In the genomic region with DNA sequence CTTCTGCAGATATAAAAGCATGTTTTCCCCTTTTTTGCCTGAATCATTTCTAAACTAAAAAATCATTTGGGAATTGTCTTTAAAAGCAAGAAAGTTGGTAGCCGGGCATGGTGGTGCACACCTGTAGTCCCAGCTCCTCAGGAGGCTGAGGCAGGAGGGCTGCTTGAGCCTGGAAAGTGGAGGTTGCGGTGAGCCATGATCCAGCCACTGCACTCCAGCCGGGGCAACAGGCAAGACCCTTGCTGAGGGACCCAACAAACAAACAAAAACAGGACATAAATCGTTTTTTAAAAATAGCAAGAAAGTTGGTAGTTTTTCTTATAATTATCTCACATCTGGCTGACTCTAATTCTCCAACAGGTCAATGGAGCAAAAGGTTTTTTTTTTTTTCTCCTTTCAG, we compare ENCODE assay signal across 23 cellular contexts. TPM values are rescaled to one million over a fixed set of nuclear protein-coding genes. Genes with fewer than 3 reads are reported as not detected.
DNase-seq lines count a peak whose midpoint lies in the region; ATAC-seq, FAIRE-seq and TF ChIP-seq lines count a peak whose summit lies in the region.
"Had no signal": no experiment of that assay in that cellular context is flagged by ENCODE, and none has a peak within 500 bp of the region (broad histone marks: within the 10 kb centered on the region; RNA-seq: fewer than 3 reads in every experiment).

No MANE protein-coding gene starts in this region.

- intact Hi-C loops in gastrocnemius medialis (cut with DNase I; ENCODE audit: low total_unique reads) = loop anchor here (2.0 to 10.0 kb wide), 2 partner anchors 55 to 1587 kb away; no protein-coding TSS in a partner anchor
- intact Hi-C loops in Caco-2 (cut with micrococcal nuclease; ENCODE audit: unreplicated experiment) = no loop called here

- H4K20me1 ChIP-seq in keratinocyte (ENCODE audit: control insufficient read depth, extremely low read depth, insufficient read depth, low read length) = no peaks in the 10 kb centered on the region

- POLR2A ChIA-PET in Caco-2 (lab: Charles Lee) = interaction anchor here (0.6 kb wide), 1 partner anchor 248 kb away, joined by 3 read pairs; no protein-coding TSS in a partner anchor

- TF ChIP-seq POLR2A in gastrocnemius medialis (IDR thresholded peaks at IDR 0.05) (no peak), upper lobe of left lung (IDR thresholded peaks at IDR 0.05) (no peak)

- peaks cover 50% of the 10 kb centered on the region for H3K79me2 ChIP-seq in keratinocyte (ENCODE audit: control insufficient read depth, insufficient read depth, low read length)

- no peak overlapping the region for H2AFZ ChIP-seq in keratinocyte (ENCODE audit: control insufficient read depth, low read length)

- no peaks in the 10 kb centered on the region for H3K27me3 ChIP-seq in keratinocyte (ENCODE audit: control insufficient read depth, extremely low read depth, insufficient read depth, low read length)
- no peaks in the 10 kb centered on the region for H3K27me3 ChIP-seq in gastrocnemius medialis
- no peaks in the 10 kb centered on the region for H3K27me3 ChIP-seq in Caco-2 (replicated peaks; ENCODE audit: control insufficient read depth, insufficient read depth, low read length)
- H3K27me3 ChIP-seq in upper lobe of left lung = no peaks in the 10 kb centered on the region
- H3K27me3 ChIP-seq: uterus had no signal

- no peak for TF ChIP-seq EP300 in upper lobe of left lung (IDR thresholded peaks at IDR 0.05)

- no peak for DNase-seq in T-helper 2 cell treated with Interferon-gamma antibody and Interleukin-4, amounts not matched to agents 5 μg/mL and 100 μg/mL, for 36 hours (ENCODE audit: low spot score)
- DNase-seq in T-helper 2 cell = no peak
- DNase-seq in keratinocyte (ENCODE audit: low read depth, low spot score) = no peak
- no peak for DNase-seq in gastrocnemius medialis
- no peak for DNase-seq in Caco-2
- DNase-seq in upper lobe of left lung = no peak
- DNase-seq: 8988T; activated CD4-positive, alpha-beta T cell treated with anti-CD3 and anti-CD28 coated beads, Interleukin-2, amount 50 U/mL, for 4 hours; activated gamma-delta T cell; caudate nucleus; erythroblast; NCI-H1417 treated with DMSO at 0.1 percent for 48 hours; NCI-H526; stimulated activated CD4-positive, alpha-beta T cell treated with anti-CD3 and anti-CD28 coated beads, Interleukin-4, amount 100 ng/mL, for 1 hour; stimulated activated naive CD8-positive, alpha-beta T cell treated with anti-CD3 and anti-CD28 coated beads, Interleukin-15, Interleukin-2, amounts not matched to agents 100 U/mL and 50 U/mL, for 24 hours; uterus had no signal

- in situ Hi-C loops in gastrocnemius medialis (cut with MboI; ENCODE audit: low sequenced_read_pairs in 4 of 4) = no loop called here

- FAIRE-seq in keratinocyte (lab: Jason Lieb, UNC) = no peak
- FAIRE-seq: frontal cortex had no signal

- ATAC-seq in gastrocnemius medialis (no peak), GM19351 (IDR thresholded peaks at IDR 0.05; ENCODE audit: unreplicated experiment) (no peak), upper lobe of left lung (ENCODE audit: low FRiP score in 2 of 2) (no peak)
- ATAC-seq: Right ventricle myocardium inferior; stimulated activated naive CD8-positive, alpha-beta T cell treated with anti-CD3 and anti-CD28 coated beads, Interleukin-15, Interleukin-2, amounts not matched to agents 100 U/mL and 50 U/mL, for 24 hours had no signal

- peak overlapping the region; percentile 25 for H3K4me2 ChIP-seq in keratinocyte (ENCODE audit: control insufficient read depth, extremely low read depth, insufficient read depth, low read depth, low read length)

- dilution Hi-C loops in keratinocyte (cut with MboI; ENCODE audit: extremely low pct_ligation_motif_present, low sequenced_read_pairs) = no loop called here

- H3K9me3 ChIP-seq in keratinocyte (ENCODE audit: control insufficient read depth, low read depth, low read length) (no peaks in the 10 kb centered on the region), gastrocnemius medialis (no peaks in the 10 kb centered on the region), Caco-2 (peaks cover 6% of the 10 kb centered on the region; the same call in 1 of the 2 replicates), upper lobe of left lung (no peaks in the 10 kb centered on the region)
- H3K9me3 ChIP-seq: prostate gland, uterus had no signal

- CTCF ChIA-PET in Caco-2 (lab: Charles Lee) = no interaction called here

- H3K4me1 ChIP-seq in keratinocyte (ENCODE audit: control insufficient read depth, extremely low read depth, insufficient read depth, low read length) (peaks cover 10% of the 10 kb centered on the region), gastrocnemius medialis (peaks cover 36 to 41% of the 10 kb centered on the region in 2 donors), Caco-2 (peaks cover 15% of the 10 kb centered on the region), upper lobe of left lung (peaks cover 26 to 44% (median 32%) of the 10 kb centered on the region in 4 donors)
- H3K4me1 ChIP-seq: prostate gland had no signal

- no peak overlapping the region for H3K27ac Mint-ChIP-seq in T-helper 2 cell treated with Interferon-gamma antibody and Interleukin-4, amounts not matched to agents 5 μg/mL and 100 μg/mL, for 36 hours
- H3K27ac Mint-ChIP-seq in Caco-2 (ENCODE audit: unreplicated experiment) = no peak overlapping the region
- H3K27ac Mint-ChIP-seq: B cell had no signal

- H3K27ac ChIP-seq in VCaP = peak overlapping the region; percentile 90
- H3K27ac ChIP-seq in keratinocyte (ENCODE audit: control insufficient read depth, insufficient read depth, low read length) = no peak overlapping the region
- peak overlapping the region; percentile 95 to 98 (median 97) for H3K27ac ChIP-seq in gastrocnemius medialis
- H3K27ac ChIP-seq in upper lobe of left lung = no peak overlapping the region

- no peaks in the 10 kb centered on the region for H3K9me1 ChIP-seq in keratinocyte (ENCODE audit: control insufficient read depth, extremely low read depth, insufficient read depth, low read length)

- H3K36me3 ChIP-seq in keratinocyte (ENCODE audit: control insufficient read depth in 2 of 2, extremely low read depth in 1 of 2, insufficient read depth in 2 of 2, low read length in 2 of 2) (peaks cover 2 to 4% of the 10 kb centered on the region in 2 experiments), gastrocnemius medialis (no peaks in the 10 kb centered on the region), Caco-2 (ENCODE audit: control insufficient read depth, insufficient read depth, low read length) (no peaks in the 10 kb centered on the region; the same call in 1 of the 2 replicates), upper lobe of left lung (no peaks in the 10 kb centered on the region)
- H3K36me3 ChIP-seq: prostate gland, uterus had no signal

- no peak overlapping the region for H3K9ac ChIP-seq in keratinocyte (ENCODE audit: control insufficient read depth, extremely low read depth, insufficient read depth, low read length)

- 88 to 90% methylated on average over 4 of the region's 4 CpGs for WGBS in upper lobe of left lung, 2 donors

- H3K36me3 Mint-ChIP-seq in T-helper 2 cell treated with Interferon-gamma antibody and Interleukin-4, amounts not matched to agents 5 μg/mL and 100 μg/mL, for 36 hours (ENCODE audit: low read depth) = peaks cover 16% of the 10 kb centered on the region
- peaks cover 26% of the 10 kb centered on the region for H3K36me3 Mint-ChIP-seq in Caco-2 (ENCODE audit: insufficient read depth, unreplicated experiment)

- TF ChIP-seq CTCF in VCaP (conservative IDR thresholded peaks at IDR 0.05) (no peak), keratinocyte (optimal IDR thresholded peaks at IDR 0.05 in 1 of 3, IDR thresholded peaks at IDR 0.05 in 1 of 3, conservative IDR thresholded peaks at IDR 0.05 in 1 of 3; ENCODE audit: extremely low read depth in 1 of 3, insufficient read depth in 2 of 3, low read length in 3 of 3) (no peak), gastrocnemius medialis (IDR thresholded peaks at IDR 0.05 in 4 of 5, conservative IDR thresholded peaks at IDR 0.05 in 1 of 5) (no peak), Caco-2 (IDR thresholded peaks at IDR 0.05; ENCODE audit: insufficient read depth in 1 of 2, low read depth in 1 of 2, low read length in 1 of 2, severe bottlenecking in 1 of 2, unreplicated experiment in 1 of 2) (no peak), upper lobe of left lung (IDR thresholded peaks at IDR 0.05) (no peak)

- peaks cover 15% of the 10 kb centered on the region for H3K27me3 Mint-ChIP-seq in T-helper 2 cell treated with Interferon-gamma antibody and Interleukin-4, amounts not matched to agents 5 μg/mL and 100 μg/mL, for 36 hours (ENCODE audit: low read depth)
- H3K27me3 Mint-ChIP-seq in Caco-2 (ENCODE audit: insufficient read depth, unreplicated experiment) = no peaks in the 10 kb centered on the region

- H3K4me3 ChIP-seq in keratinocyte (ENCODE audit: control insufficient read depth in 2 of 3, extremely low read depth in 1 of 3, insufficient read depth in 2 of 3, low read depth in 1 of 3, low read length in 3 of 3) (no peak overlapping the region), gastrocnemius medialis (no peak overlapping the region), Caco-2 (ENCODE audit: low read depth, low read length) (no peak overlapping the region), upper lobe of left lung (no peak overlapping the region)
- H3K4me3 ChIP-seq: prostate gland, uterus had no signal

- no peaks in the 10 kb centered on the region for H3K9me3 Mint-ChIP-seq in T-helper 2 cell treated with Interferon-gamma antibody and Interleukin-4, amounts not matched to agents 5 μg/mL and 100 μg/mL, for 36 hours
- H3K9me3 Mint-ChIP-seq in Caco-2 (ENCODE audit: unreplicated experiment) = no peaks in the 10 kb centered on the region
- H3K9me3 Mint-ChIP-seq: mesothelial cell of epicardium had no signal

- no TSS peak for BruUV-seq in Caco-2 (replicated peaks; lab: Mats Ljungman, UMichigan)

- H3K4me3 Mint-ChIP-seq in T-helper 2 cell treated with Interferon-gamma antibody and Interleukin-4, amounts not matched to agents 5 μg/mL and 100 μg/mL, for 36 hours = peak overlapping the region; percentile 21
- H3K4me3 Mint-ChIP-seq in Caco-2 (ENCODE audit: unreplicated experiment) = no peak overlapping the region
- H3K4me3 Mint-ChIP-seq: B cell had no signal

- H3K4me1 Mint-ChIP-seq in T-helper 2 cell treated with Interferon-gamma antibody and Interleukin-4, amounts not matched to agents 5 μg/mL and 100 μg/mL, for 36 hours (ENCODE audit: low read depth) = peaks cover 30% of the 10 kb centered on the region
- H3K4me1 Mint-ChIP-seq in Caco-2 (ENCODE audit: low read depth, unreplicated experiment) = peaks cover 11% of the 10 kb centered on the region

RNA-seq across cellular contexts. Expression of gene HIGD1A, which starts 2.5 kb away (rescaled TPM):
- polyA plus RNA-seq in keratinocyte = 262 to 443 TPM (median 294 TPM) in 3 replicates
- 110 TPM for polyA plus RNA-seq in keratinocyte (2011; ENCODE audit: low read depth)
- polyA plus RNA-seq in keratinocyte (2011; cell fraction: cytosol; rRNA removed) = 307 and 559 TPM in 2 replicates
- 109 and 166 TPM in 2 replicates for polyA plus RNA-seq in keratinocyte (2011; cell fraction: nucleus; rRNA removed)
- 264 and 308 TPM in 2 replicates for polyA plus RNA-seq in keratinocyte (2012; ENCODE audit: low replicate concordance)
- 25.3 to 122 TPM (median 71.9 TPM) in 3 replicates for polyA minus RNA-seq in keratinocyte
- polyA minus RNA-seq in keratinocyte (2011; cell fraction: cytosol; rRNA and poly(A)+ RNA removed) = 98.6 TPM
- polyA minus RNA-seq in keratinocyte (2011; cell fraction: nucleus; rRNA and poly(A)+ RNA removed) = 28.0 and 45.0 TPM in 2 replicates
- total RNA-seq in gastrocnemius medialis (100 to 1,000 TPM; 123 to 156 (median 139) TPM), Caco-2 (2022) (108 and 112 TPM in 2 replicates), upper lobe of left lung (100 to 1,000 TPM in 2 of 6 donors, 10 to 100 TPM in 4; 26.2 to 108 (median 73.3) TPM)

RNA-seq across cellular contexts. Expression of gene ACKR2, which starts 7.5 kb away (rescaled TPM):
- 0.22 to 0.23 TPM (median 0.23 TPM) in 3 replicates for polyA plus RNA-seq in keratinocyte
- polyA plus RNA-seq in keratinocyte (2011; ENCODE audit: low read depth) = 1.4 TPM
- polyA plus RNA-seq in keratinocyte (2011; cell fraction: cytosol; rRNA removed) = 0.09 and 0.11 TPM in 2 replicates
- 0.52 and 0.96 TPM in 2 replicates for polyA plus RNA-seq in keratinocyte (2011; cell fraction: nucleus; rRNA removed)
- polyA plus RNA-seq in keratinocyte (2012; ENCODE audit: low replicate concordance) = 0.23 and 0.87 TPM in 2 replicates
- polyA minus RNA-seq in keratinocyte = 0.53 to 1.5 TPM (median 0.54 TPM) in 3 replicates
- polyA minus RNA-seq in keratinocyte (2011; cell fraction: cytosol; rRNA and poly(A)+ RNA removed) = not detected
- 0.84 and 1.0 TPM in 2 replicates for polyA minus RNA-seq in keratinocyte (2011; cell fraction: nucleus; rRNA and poly(A)+ RNA removed)
- 1 to 10 TPM in 1 of 4 donors, under 1 TPM in 2, not detected in 1; 0.23 to 1.1 (median 0.51) TPM for total RNA-seq in gastrocnemius medialis
- total RNA-seq in Caco-2 (2022) = 3.5 and 4.1 TPM in 2 replicates
- 1 to 10 TPM in 5 of 6 donors, not detected in 1; 1.1 to 8.2 (median 2.3) TPM for total RNA-seq in upper lobe of left lung
- total RNA-seq: frontal cortex had no signal

RNA-seq across cellular contexts. Expression of gene CCDC13, which starts 28.7 kb away (rescaled TPM):
- 0.06 to 0.21 TPM (median 0.17 TPM) in 3 replicates for polyA plus RNA-seq in keratinocyte
- 0.91 TPM for polyA plus RNA-seq in keratinocyte (2011; ENCODE audit: low read depth)
- 0.10 and 0.12 TPM in 2 replicates for polyA plus RNA-seq in keratinocyte (2011; cell fraction: cytosol; rRNA removed)
- 0.78 and 0.81 TPM in 2 replicates for polyA plus RNA-seq in keratinocyte (2011; cell fraction: nucleus; rRNA removed)
- 0.14 and 0.71 TPM in 2 replicates for polyA plus RNA-seq in keratinocyte (2012; ENCODE audit: low replicate concordance)
- polyA minus RNA-seq in keratinocyte = 0.26 to 0.92 TPM in 2 of 3 replicates, not detected in the other
- not detected for polyA minus RNA-seq in keratinocyte (2011; cell fraction: cytosol; rRNA and poly(A)+ RNA removed)
- polyA minus RNA-seq in keratinocyte (2011; cell fraction: nucleus; rRNA and poly(A)+ RNA removed) = not detected in 2 replicates
- total RNA-seq in gastrocnemius medialis (1 to 10 TPM in 2 of 4 donors, under 1 TPM in 2; 0.12 to 1.5 (median 1.1) TPM), Caco-2 (2022) (0.82 and 1.4 TPM in 2 replicates), upper lobe of left lung (10 to 100 TPM in 1 of 6 donors, 1 to 10 TPM in 5; 2.1 to 12.8 (median 3.0) TPM)

Comparison
In these comparisons a context has a peak if more than half of its experiments do, and no peak if none do; other contexts are left out.
1. H3K27ac ChIP-seq: peak in VCaP (single experiment) and gastrocnemius medialis (4 of 4); none in keratinocyte (single experiment) and upper lobe of left lung (0 of 4).